Comparison of ENCODE assay signal across 8 cellular contexts in genomic region chr2:230327418-230328154, GRCh38. TPM values are rescaled to one million over a fixed set of nuclear protein-coding genes. Genes with fewer than 3 reads are reported as not detected.
DNase-seq lines count a peak whose midpoint lies in the region; ATAC-seq and TF ChIP-seq lines count a peak whose summit lies in the region.

No MANE protein-coding gene starts in this region.

- peak overlapping the region; percentile 74 for H3K4me3 ChIP-seq in DOHH2 (ENCODE audit: low read length)
- no peak overlapping the region for H3K4me3 ChIP-seq in KMS-11 (IDR thresholded peaks at IDR 0.05; ENCODE audit: insufficient read depth, low read depth, low read length)
- H3K4me3 ChIP-seq in lower leg skin (ENCODE audit: low read depth, poor library complexity, severe bottlenecking), result peak overlapping the region; percentile 7
- H3K4me3 ChIP-seq in urinary bladder (ENCODE audit: low read depth, low read length), result peak overlapping the region; percentile 49

- ATAC-seq in GM21447 (IDR thresholded peaks at IDR 0.05; ENCODE audit: unreplicated experiment), result peak; percentile 59
- ATAC-seq in activated naive CD8-positive, alpha-beta T cell treated with anti-CD3 and anti-CD28 coated beads, Interleukin-2, amount 50 U/mL, for 24 hours, result peak; percentile 24

- H3F3A ChIP-seq in DOHH2 (ENCODE audit: control insufficient read depth, insufficient read depth), result no peaks in the 10 kb centered on the region; the same call in 1 of the 2 replicates

- H3K4me2 ChIP-seq in DOHH2 (ENCODE audit: low read length) (peak overlapping the region; percentile 86), KMS-11 (peak overlapping the region; percentile 86)

- H3K9ac ChIP-seq in KMS-11, result peak overlapping the region; percentile 47; the same call in 1 of the 2 replicates

- TF ChIP-seq POLR2A in lower leg skin (IDR thresholded peaks at IDR 0.05), result no peak

- peaks cover 7% of the 10 kb centered on the region; the same call in 1 of the 2 replicates for H3K9me3 ChIP-seq in DOHH2 (ENCODE audit: control insufficient read depth, insufficient read depth, low read length)

- no peaks in the 10 kb centered on the region for H4K20me1 ChIP-seq in DOHH2 (ENCODE audit: control insufficient read depth, insufficient read depth, low read depth, low read length)
- H4K20me1 ChIP-seq in KMS-11 (ENCODE audit: insufficient read depth), result no peaks in the 10 kb centered on the region

- H3K36me3 ChIP-seq in DOHH2 (ENCODE audit: control insufficient read depth, low read length) (no peaks in the 10 kb centered on the region), KMS-11 (ENCODE audit: insufficient read depth) (no peaks in the 10 kb centered on the region), urinary bladder (ENCODE audit: insufficient read depth) (peaks cover 1% of the 10 kb centered on the region)

- 68 to 72% methylated on average over 5 of the region's 5 CpGs for WGBS in lower leg skin, 2 donors
- WGBS in urinary bladder, result 58% methylated on average over 5 of the region's 5 CpGs

- H3K36me3 Mint-ChIP-seq in activated naive CD8-positive, alpha-beta T cell treated with anti-CD3 and anti-CD28 coated beads, Interleukin-2, amount 50 U/mL, for 24 hours (ENCODE audit: low read depth), result peaks cover 18% of the 10 kb centered on the region

- peak overlapping the region; percentile 94 for H3K4me3 Mint-ChIP-seq in activated naive CD8-positive, alpha-beta T cell treated with anti-CD3 and anti-CD28 coated beads, Interleukin-2, amount 50 U/mL, for 24 hours

- TF ChIP-seq CTCF in DOHH2 (IDR thresholded peaks at IDR 0.05; ENCODE audit: low read depth, low read length, poor library complexity, severe bottlenecking) (no peak), KMS-11 (conservative IDR thresholded peaks at IDR 0.05; ENCODE audit: low read depth, low read length) (no peak), lower leg skin (IDR thresholded peaks at IDR 0.05) (no peak)

- H3K27ac Mint-ChIP-seq in activated naive CD8-positive, alpha-beta T cell treated with anti-CD3 and anti-CD28 coated beads, Interleukin-2, amount 50 U/mL, for 24 hours, result peak overlapping the region; percentile 98

- peaks cover 64% of the 10 kb centered on the region for H3K4me1 Mint-ChIP-seq in activated naive CD8-positive, alpha-beta T cell treated with anti-CD3 and anti-CD28 coated beads, Interleukin-2, amount 50 U/mL, for 24 hours

- H3K4me1 ChIP-seq in DOHH2 (ENCODE audit: control insufficient read depth, low read length), result peaks cover 16% of the 10 kb centered on the region
- H3K4me1 ChIP-seq in KMS-11 (ENCODE audit: low read depth, poor library complexity, severe bottlenecking), result peaks cover 22% of the 10 kb centered on the region
- H3K4me1 ChIP-seq in urinary bladder (ENCODE audit: insufficient read depth), result no peaks in the 10 kb centered on the region

- no peak for DNase-seq in activated naive CD8-positive, alpha-beta T cell treated with anti-CD3 and anti-CD28 coated beads, Interleukin-2, amount 50 U/mL, for 24 hours
- DNase-seq in lower leg skin (ENCODE audit: low spot score in 2 of 2), result peak in 1 of 2 donors; percentile 34
- no peak for DNase-seq in activated CD4-positive, alpha-beta T cell treated with anti-CD3 and anti-CD28 coated beads for 1 hour
- DNase-seq in HEK293T (ENCODE audit: extremely low spot score), result no peak

- CTCF ChIA-PET in HEK293T (lab: Yijun Ruan, JAX), result interaction anchor here (0.6 kb wide), 1 partner anchor 896 kb away, joined by 9 read pairs; no protein-coding TSS in a partner anchor

- no peaks in the 10 kb centered on the region for H3K27me3 ChIP-seq in DOHH2 (ENCODE audit: control insufficient read depth, low read length)
- H3K27me3 ChIP-seq in KMS-11 (ENCODE audit: insufficient read depth, low read depth), result no peaks in the 10 kb centered on the region

- H3K79me2 ChIP-seq in DOHH2 (ENCODE audit: control insufficient read depth, low read length) (no peaks in the 10 kb centered on the region), KMS-11 (ENCODE audit: insufficient read depth, low read depth) (0 out of 2 replicates have a peak, but pooled peaks cover 7% of the 10 kb centered on the region)

- no peaks in the 10 kb centered on the region for H3K27me3 Mint-ChIP-seq in activated naive CD8-positive, alpha-beta T cell treated with anti-CD3 and anti-CD28 coated beads, Interleukin-2, amount 50 U/mL, for 24 hours

- peak overlapping the region; percentile 78; the same call in 1 of the 2 replicates for H2AFZ ChIP-seq in KMS-11 (ENCODE audit: low read depth)

- POLR2A ChIA-PET in HEK293T (lab: Yijun Ruan, JAX), result no interaction called here

- H3K27ac ChIP-seq in DOHH2 (ENCODE audit: low read depth, low read length), result peak overlapping the region; percentile 64
- H3K27ac ChIP-seq in KMS-11, result peak overlapping the region; percentile 46; the same call in 1 of the 2 replicates
- H3K27ac ChIP-seq in urinary bladder (ENCODE audit: low read depth), result peak overlapping the region; percentile 53

- intact Hi-C loops in lower leg skin (cut with DNase I; ENCODE audit: low total_unique reads), result no loop called here

- peaks cover 4% of the 10 kb centered on the region for H3K9me3 Mint-ChIP-seq in activated naive CD8-positive, alpha-beta T cell treated with anti-CD3 and anti-CD28 coated beads, Interleukin-2, amount 50 U/mL, for 24 hours

- no peaks in the 10 kb centered on the region for H3K9me2 ChIP-seq in DOHH2 (replicated peaks; ENCODE audit: control insufficient read depth, low read length)

TF ChIP-seq in HEK293T, 16 proteins besides CTCF, POLR2A, EP300 and RAD21:
- no peak for TF ChIP-seq SUZ12 (IDR thresholded peaks at IDR 0.05)
- no peak for TF ChIP-seq BHLHE40 (IDR thresholded peaks at IDR 0.05; ENCODE audit: borderline replicate concordance)
- TF ChIP-seq FOXM1 (IDR thresholded peaks at IDR 0.05; ENCODE audit: borderline replicate concordance), result no peak
- no peak for TF ChIP-seq FOXA1 (IDR thresholded peaks at IDR 0.05)
- no peak for TF ChIP-seq CTBP1 (IDR thresholded peaks at IDR 0.05; ENCODE audit: borderline replicate concordance)
TF ChIP-seq in HEK293T: peak in this region for 0.

RNA-seq across cellular contexts. Expression of gene SP140L, which starts 0.6 kb away (rescaled TPM):
- total RNA-seq in lower leg skin (1 to 10 TPM in 2 of 4 donors, under 1 TPM in 2; 0.25 to 9.5 (median 1.1) TPM), urinary bladder (16.8 TPM)
- 10.4 TPM for polyA plus RNA-seq in urinary bladder
